ENCODE assay signal across 1 cellular context in the genomic region with DNA sequence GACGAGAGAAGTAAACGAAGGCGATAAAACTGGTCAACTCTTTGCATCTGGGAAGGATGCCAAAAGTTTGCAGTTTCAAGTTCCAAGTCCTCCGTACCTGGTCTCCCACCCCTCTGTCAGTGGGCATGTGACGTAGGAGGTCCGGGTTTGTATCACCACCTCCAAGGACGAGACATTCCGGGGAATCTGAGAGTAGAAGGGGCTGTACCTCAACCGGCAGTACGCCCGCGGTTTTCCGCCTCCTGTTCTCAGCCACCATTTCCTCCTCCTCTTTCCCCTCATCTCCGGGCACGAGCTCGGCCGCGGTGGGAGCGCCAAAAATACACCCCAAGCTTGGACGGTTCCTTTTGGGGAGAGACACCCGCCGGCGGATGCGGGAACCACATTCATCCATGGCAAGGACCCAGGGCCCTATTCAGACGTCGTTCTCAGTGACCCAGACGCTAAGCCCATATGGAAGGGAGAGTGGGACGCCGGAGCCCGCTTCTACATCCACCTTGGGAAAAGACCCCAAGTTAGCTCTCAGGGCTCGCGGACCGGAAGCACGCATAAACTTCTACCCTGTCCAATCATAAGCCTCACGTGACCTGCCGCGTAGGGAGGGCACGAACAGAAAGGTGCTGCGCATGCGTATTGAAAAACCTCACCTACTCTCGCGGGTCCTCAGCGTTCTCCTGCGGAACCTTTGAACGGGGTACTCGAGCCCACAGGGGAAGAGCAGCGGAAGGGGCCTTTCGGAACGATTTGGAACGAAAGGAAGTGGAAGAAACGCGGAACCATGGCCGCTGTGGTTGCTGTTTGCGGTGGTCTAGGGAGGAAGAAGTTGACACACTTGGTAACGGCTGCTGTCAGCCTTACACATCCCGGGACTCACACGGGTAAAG.
TF ChIP-seq lines count a peak whose summit lies in the region.

A gene with protein sequence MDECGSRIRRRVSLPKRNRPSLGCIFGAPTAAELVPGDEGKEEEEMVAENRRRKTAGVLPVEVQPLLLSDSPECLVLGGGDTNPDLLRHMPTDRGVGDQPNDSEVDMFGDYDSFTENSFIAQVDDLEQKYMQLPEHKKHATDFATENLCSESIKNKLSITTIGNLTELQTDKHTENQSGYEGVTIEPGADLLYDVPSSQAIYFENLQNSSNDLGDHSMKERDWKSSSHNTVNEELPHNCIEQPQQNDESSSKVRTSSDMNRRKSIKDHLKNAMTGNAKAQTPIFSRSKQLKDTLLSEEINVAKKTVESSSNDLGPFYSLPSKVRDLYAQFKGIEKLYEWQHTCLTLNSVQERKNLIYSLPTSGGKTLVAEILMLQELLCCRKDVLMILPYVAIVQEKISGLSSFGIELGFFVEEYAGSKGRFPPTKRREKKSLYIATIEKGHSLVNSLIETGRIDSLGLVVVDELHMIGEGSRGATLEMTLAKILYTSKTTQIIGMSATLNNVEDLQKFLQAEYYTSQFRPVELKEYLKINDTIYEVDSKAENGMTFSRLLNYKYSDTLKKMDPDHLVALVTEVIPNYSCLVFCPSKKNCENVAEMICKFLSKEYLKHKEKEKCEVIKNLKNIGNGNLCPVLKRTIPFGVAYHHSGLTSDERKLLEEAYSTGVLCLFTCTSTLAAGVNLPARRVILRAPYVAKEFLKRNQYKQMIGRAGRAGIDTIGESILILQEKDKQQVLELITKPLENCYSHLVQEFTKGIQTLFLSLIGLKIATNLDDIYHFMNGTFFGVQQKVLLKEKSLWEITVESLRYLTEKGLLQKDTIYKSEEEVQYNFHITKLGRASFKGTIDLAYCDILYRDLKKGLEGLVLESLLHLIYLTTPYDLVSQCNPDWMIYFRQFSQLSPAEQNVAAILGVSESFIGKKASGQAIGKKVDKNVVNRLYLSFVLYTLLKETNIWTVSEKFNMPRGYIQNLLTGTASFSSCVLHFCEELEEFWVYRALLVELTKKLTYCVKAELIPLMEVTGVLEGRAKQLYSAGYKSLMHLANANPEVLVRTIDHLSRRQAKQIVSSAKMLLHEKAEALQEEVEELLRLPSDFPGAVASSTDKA (minus strand): TSS at position 524 of the 884 bp plus-strand sequence. CDS start 130 bp downstream, at position 394.
Gene MRPS18C (plus strand): TSS at position 759 of the 884 bp plus-strand sequence. CDS start 20 bp downstream, at position 779.

TF ChIP-seq in K562, 482 proteins besides CTCF, POLR2A, EP300 and RAD21 (continued from another document and continues in another):
- TF ChIP-seq, protein P1, sequence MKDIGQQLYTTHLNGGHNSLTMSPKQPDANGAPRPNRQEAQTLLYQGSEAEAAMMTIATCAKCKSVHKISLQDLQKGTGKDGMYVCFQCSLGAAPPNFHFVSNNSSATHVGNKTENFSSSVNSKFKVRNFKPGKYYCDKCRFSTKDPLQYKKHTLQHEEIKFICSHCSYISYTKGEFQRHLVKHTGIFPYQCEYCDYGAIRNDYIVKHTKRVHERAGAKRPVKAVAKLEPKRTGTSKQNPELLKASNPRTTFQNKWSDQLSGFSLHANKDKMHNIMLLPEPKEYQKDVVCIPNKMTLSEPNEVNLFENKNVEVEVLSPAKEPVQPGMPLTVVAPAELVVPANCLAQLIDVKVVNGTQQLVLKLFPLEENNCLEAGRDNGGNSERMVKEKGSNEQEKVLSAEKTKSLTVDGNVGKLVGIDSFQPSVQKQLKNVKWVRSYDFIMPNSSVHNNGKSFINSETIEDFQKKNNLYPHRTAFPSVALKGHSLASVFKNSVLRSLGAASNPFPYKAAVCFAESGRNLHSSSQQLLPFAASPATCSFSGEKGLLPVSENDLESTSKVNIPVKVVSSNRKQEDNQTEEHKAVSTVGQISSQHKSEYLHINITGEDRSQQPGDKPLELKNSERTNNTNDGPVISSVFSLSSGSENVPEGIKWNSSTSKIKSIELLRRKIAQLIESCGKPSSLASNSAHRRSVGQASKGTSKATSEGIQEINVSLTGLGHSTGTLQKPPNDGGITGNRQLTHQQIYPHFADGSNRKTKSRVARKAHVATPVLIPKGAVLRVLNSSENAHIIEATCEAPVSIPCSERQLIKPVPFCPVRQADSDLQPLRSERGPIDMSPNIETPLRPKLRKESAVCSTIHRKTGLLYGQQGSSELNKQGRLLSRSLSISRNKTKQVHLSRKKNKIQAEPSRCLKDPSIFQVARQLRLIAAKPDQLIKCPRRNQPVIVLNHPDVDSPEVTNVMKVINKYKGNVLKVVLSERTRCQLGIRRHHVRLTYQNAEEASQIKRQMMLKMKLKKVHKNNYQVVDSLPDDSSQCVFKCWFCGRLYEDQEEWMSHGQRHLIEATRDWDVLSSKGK (CRISPR knock-in tag; IDR thresholded peaks at IDR 0.05), result no peak
- TF ChIP-seq VEZF1 (CRISPR knock-in tag; IDR thresholded peaks at IDR 0.05) (peak; percentile 75), TRIM24 (IDR thresholded peaks at IDR 0.05) (peak in 1 of 2 experiments; percentile 99; a peak in 2 of 4 replicates), HDAC6 (IDR thresholded peaks at IDR 0.05; ENCODE audit: low read depth, low read length) (no peak), HINFP (tag; conservative IDR thresholded peaks at IDR 0.05; ENCODE audit: low read depth) (no peak), RBM14 (IDR thresholded peaks at IDR 0.05; ENCODE audit: borderline replicate concordance, insufficient read depth, low read depth, low read length) (no peak), TBL1XR1 (IDR thresholded peaks at IDR 0.05; ENCODE audit: low read length in 2 of 2) (peak in 1 of 2 experiments; percentile 66; a peak in 2 of 4 replicates), BHLHE40 (IDR thresholded peaks at IDR 0.05; ENCODE audit: low read length) (peak; percentile 100), ZNF274 (IDR thresholded peaks at IDR 0.05; ENCODE audit: borderline replicate concordance, low read depth, low read length) (no peak), TAF7 (tag; IDR thresholded peaks at IDR 0.05) (peak; percentile 85), GABPB1 (CRISPR knock-in tag; IDR thresholded peaks at IDR 0.05) (peak; percentile 98), TSC22D4 (tag; IDR thresholded peaks at IDR 0.05) (no peak), ZNF224 (CRISPR knock-in tag; IDR thresholded peaks at IDR 0.05) (no peak), MTA2 (IDR thresholded peaks at IDR 0.05; ENCODE audit: low read depth) (no peak), EGR1 (conservative IDR thresholded peaks at IDR 0.05) (no peak; the same call in 1 of the 2 replicates), TCF15 (CRISPR knock-in tag; IDR thresholded peaks at IDR 0.05) (no peak), ZNF511 (CRISPR knock-in tag; IDR thresholded peaks at IDR 0.05) (peak; percentile 19; the same call in 1 of the 2 replicates), SETDB1 (IDR thresholded peaks at IDR 0.05; ENCODE audit: low read length) (no peak), HNRNPLL (IDR thresholded peaks at IDR 0.05; ENCODE audit: low read depth, low read length, poor library complexity, severe bottlenecking) (peak; percentile 61), ZNF3 (CRISPR knock-in tag; IDR thresholded peaks at IDR 0.05) (no peak), LCOR (CRISPR knock-in tag; IDR thresholded peaks at IDR 0.05) (no peak; the same call in 1 of the 2 replicates), TBP (optimal IDR thresholded peaks at IDR 0.05; ENCODE audit: low read depth, low read length) (peak; percentile 88), SMAD4 (CRISPR knock-in tag; conservative IDR thresholded peaks at IDR 0.05) (no peak), SNAPC5 (CRISPR knock-in tag; IDR thresholded peaks at IDR 0.05) (no peak), GTF2F1 (IDR thresholded peaks at IDR 0.05; ENCODE audit: low read depth, low read length) (no peak; the same call in 1 of the 2 replicates), HCFC1 (IDR thresholded peaks at IDR 0.05; ENCODE audit: low read depth, low read length) (peak; percentile 90), GATAD2B (IDR thresholded peaks at IDR 0.05; ENCODE audit: borderline replicate concordance) (no peak), RBFOX2 (IDR thresholded peaks at IDR 0.05; ENCODE audit: low read depth, low read length) (peak; percentile 91)
- TF ChIP-seq, protein P2, sequence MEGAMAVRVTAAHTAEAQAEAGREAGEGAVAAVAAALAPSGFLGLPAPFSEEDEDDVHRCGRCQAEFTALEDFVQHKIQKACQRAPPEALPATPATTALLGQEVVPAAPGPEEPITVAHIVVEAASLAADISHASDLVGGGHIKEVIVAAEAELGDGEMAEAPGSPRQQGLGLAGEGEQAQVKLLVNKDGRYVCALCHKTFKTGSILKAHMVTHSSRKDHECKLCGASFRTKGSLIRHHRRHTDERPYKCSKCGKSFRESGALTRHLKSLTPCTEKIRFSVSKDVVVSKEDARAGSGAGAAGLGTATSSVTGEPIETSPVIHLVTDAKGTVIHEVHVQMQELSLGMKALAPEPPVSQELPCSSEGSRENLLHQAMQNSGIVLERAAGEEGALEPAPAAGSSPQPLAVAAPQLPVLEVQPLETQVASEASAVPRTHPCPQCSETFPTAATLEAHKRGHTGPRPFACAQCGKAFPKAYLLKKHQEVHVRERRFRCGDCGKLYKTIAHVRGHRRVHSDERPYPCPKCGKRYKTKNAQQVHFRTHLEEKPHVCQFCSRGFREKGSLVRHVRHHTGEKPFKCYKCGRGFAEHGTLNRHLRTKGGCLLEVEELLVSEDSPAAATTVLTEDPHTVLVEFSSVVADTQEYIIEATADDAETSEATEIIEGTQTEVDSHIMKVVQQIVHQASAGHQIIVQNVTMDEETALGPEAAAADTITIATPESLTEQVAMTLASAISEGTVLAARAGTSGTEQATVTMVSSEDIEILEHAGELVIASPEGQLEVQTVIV (CRISPR knock-in tag; IDR thresholded peaks at IDR 0.05; ENCODE audit: borderline replicate concordance), result no peak
- TF ChIP-seq, protein P3, sequence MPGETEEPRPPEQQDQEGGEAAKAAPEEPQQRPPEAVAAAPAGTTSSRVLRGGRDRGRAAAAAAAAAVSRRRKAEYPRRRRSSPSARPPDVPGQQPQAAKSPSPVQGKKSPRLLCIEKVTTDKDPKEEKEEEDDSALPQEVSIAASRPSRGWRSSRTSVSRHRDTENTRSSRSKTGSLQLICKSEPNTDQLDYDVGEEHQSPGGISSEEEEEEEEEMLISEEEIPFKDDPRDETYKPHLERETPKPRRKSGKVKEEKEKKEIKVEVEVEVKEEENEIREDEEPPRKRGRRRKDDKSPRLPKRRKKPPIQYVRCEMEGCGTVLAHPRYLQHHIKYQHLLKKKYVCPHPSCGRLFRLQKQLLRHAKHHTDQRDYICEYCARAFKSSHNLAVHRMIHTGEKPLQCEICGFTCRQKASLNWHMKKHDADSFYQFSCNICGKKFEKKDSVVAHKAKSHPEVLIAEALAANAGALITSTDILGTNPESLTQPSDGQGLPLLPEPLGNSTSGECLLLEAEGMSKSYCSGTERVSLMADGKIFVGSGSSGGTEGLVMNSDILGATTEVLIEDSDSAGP (CRISPR knock-in tag; IDR thresholded peaks at IDR 0.05), result 0 out of 2 replicates have a peak, but pooled peaks have one; percentile 64
- TF ChIP-seq, protein P4, sequence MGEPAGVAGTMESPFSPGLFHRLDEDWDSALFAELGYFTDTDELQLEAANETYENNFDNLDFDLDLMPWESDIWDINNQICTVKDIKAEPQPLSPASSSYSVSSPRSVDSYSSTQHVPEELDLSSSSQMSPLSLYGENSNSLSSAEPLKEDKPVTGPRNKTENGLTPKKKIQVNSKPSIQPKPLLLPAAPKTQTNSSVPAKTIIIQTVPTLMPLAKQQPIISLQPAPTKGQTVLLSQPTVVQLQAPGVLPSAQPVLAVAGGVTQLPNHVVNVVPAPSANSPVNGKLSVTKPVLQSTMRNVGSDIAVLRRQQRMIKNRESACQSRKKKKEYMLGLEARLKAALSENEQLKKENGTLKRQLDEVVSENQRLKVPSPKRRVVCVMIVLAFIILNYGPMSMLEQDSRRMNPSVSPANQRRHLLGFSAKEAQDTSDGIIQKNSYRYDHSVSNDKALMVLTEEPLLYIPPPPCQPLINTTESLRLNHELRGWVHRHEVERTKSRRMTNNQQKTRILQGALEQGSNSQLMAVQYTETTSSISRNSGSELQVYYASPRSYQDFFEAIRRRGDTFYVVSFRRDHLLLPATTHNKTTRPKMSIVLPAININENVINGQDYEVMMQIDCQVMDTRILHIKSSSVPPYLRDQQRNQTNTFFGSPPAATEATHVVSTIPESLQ (CRISPR knock-in tag; IDR thresholded peaks at IDR 0.05), result 0 out of 2 replicates have a peak, but pooled peaks have one; percentile 62
